28 cellular contexts compared by ENCODE assay signal in the genomic region with DNA sequence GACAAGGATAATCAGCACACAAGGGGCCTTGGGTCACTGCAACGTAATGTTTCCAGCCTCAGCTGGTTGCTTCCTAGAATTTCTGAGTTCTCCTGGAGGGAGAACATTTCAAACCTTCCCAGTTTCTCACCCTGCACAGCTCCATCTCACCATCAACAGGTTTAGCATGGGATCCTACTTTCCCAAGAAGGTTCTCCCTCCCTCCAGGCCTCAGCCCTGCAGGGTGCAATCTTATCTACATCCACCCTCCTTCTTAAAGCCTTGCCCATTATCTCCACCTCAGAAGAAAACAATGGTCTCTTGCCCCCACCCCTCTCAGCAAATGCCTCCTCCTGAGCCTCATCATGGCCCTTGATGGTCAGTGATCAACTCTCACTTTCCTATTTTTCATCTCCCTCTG.
"Had no signal": no experiment of that assay in that cellular context is flagged by ENCODE, and none has a peak within 500 bp of the region (broad histone marks: within the 10 kb centered on the region; RNA-seq: fewer than 3 reads in every experiment).

No MANE protein-coding gene starts in this region.

- H3K4me3 ChIP-seq: ascending aorta, breast epithelium, coronary artery, dorsolateral prefrontal cortex, heart right ventricle, hepatocyte had no signal

- H3K9me3 Mint-ChIP-seq: activated CD4-positive, alpha-beta memory T cell treated with anti-CD3 and anti-CD28 coated beads for 36 hours; activated CD4-positive, alpha-beta T cell treated with anti-CD3 and anti-CD28 coated beads, Interleukin-2, amount 10 ng/mL, durations not matched to agents 24 days and 14 days; activated naive CD4-positive, alpha-beta T cell treated with anti-CD3 and anti-CD28 coated beads, Interleukin-2, amount 10 ng/mL, durations not matched to agents 7 days and 5 days; activated naive CD8-positive, alpha-beta T cell treated with anti-CD3 and anti-CD28 coated beads, Interleukin-2, amount 10 ng/mL, durations not matched to agents 7 days and 5 days; activated T-cell treated with anti-CD3 and anti-CD28 coated beads, Interleukin-2, amount 50 U/mL, for 24 hours; central memory CD8-positive, alpha-beta T cell; dendritic cell treated with granulocyte-macrophage colony-stimulating factor and Interleukin-4, amounts not matched to agents 40 ng/mL and 50 ng/mL, for 4 days had no signal

- H3K36me3 ChIP-seq: ascending aorta, breast epithelium, heart right ventricle had no signal

- H3K27me3 ChIP-seq: ascending aorta, breast epithelium, dorsolateral prefrontal cortex, heart right ventricle, hepatocyte had no signal

- H3K27ac ChIP-seq: ascending aorta, breast epithelium, coronary artery, heart right ventricle, hepatocyte had no signal

- H3K27ac Mint-ChIP-seq: activated CD4-positive, alpha-beta memory T cell treated with anti-CD3 and anti-CD28 coated beads for 36 hours; activated CD4-positive, alpha-beta T cell treated with anti-CD3 and anti-CD28 coated beads for 36 hours; activated CD4-positive, alpha-beta T cell treated with anti-CD3 and anti-CD28 coated beads, Interleukin-2, amount 10 ng/mL, durations not matched to agents 24 days and 14 days; activated CD8-positive, alpha-beta T cell treated with anti-CD3 and anti-CD28 coated beads, Interleukin-2, amount 10 ng/mL, durations not matched to agents 7 days and 5 days; activated naive CD4-positive, alpha-beta T cell treated with anti-CD3 and anti-CD28 coated beads, Interleukin-2, amount 10 ng/mL, durations not matched to agents 7 days and 5 days; activated naive CD4-positive, alpha-beta T cell treated with anti-CD3 and anti-CD28 coated beads, Interleukin-2, amount 50 U/mL, for 72 hours; activated naive CD8-positive, alpha-beta T cell treated with anti-CD3 and anti-CD28 coated beads, Interleukin-2, amount 10 ng/mL, durations not matched to agents 7 days and 5 days; activated T-cell treated with anti-CD3 and anti-CD28 coated beads, Interleukin-2, amount 50 U/mL, for 24 hours; activated T-cell treated with anti-CD3 and anti-CD28 coated beads, Interleukin-2, amount 50 U/mL, for 72 hours; dendritic cell treated with granulocyte-macrophage colony-stimulating factor and Interleukin-4, amounts not matched to agents 40 ng/mL and 50 ng/mL, for 4 days had no signal

- H3K9me3 ChIP-seq: ascending aorta, breast epithelium, heart right ventricle had no signal

- H3K4me1 Mint-ChIP-seq: activated CD4-positive, alpha-beta T cell treated with anti-CD3 and anti-CD28 coated beads for 36 hours; activated CD4-positive, alpha-beta T cell treated with anti-CD3 and anti-CD28 coated beads, Interleukin-2, amount 10 ng/mL, durations not matched to agents 24 days and 14 days; activated naive CD4-positive, alpha-beta T cell treated with anti-CD3 and anti-CD28 coated beads, Interleukin-2, amount 10 ng/mL, durations not matched to agents 7 days and 5 days; activated naive CD8-positive, alpha-beta T cell treated with anti-CD3 and anti-CD28 coated beads, Interleukin-2, amount 10 ng/mL, durations not matched to agents 7 days and 5 days; central memory CD8-positive, alpha-beta T cell had no signal

- ATAC-seq: activated CD4-positive, alpha-beta T cell treated with anti-CD3 and anti-CD28 coated beads for 36 hours; activated CD8-positive, alpha-beta T cell treated with anti-CD3 and anti-CD28 coated beads, Interleukin-2, amount 10 ng/mL, durations not matched to agents 7 days and 5 days; activated naive CD4-positive, alpha-beta T cell treated with anti-CD3 and anti-CD28 coated beads, Interleukin-2, amount 50 U/mL, for 72 hours; activated T-cell treated with anti-CD3 and anti-CD28 coated beads, Interleukin-2, amount 50 U/mL, for 72 hours; esophagus mucosa; heart right ventricle had no signal

- H3K27me3 Mint-ChIP-seq: activated CD4-positive, alpha-beta memory T cell treated with anti-CD3 and anti-CD28 coated beads for 36 hours; activated naive CD4-positive, alpha-beta T cell treated with anti-CD3 and anti-CD28 coated beads, Interleukin-2, amount 10 ng/mL, durations not matched to agents 7 days and 5 days; activated naive CD8-positive, alpha-beta T cell treated with anti-CD3 and anti-CD28 coated beads, Interleukin-2, amount 10 ng/mL, durations not matched to agents 7 days and 5 days; brain; central memory CD8-positive, alpha-beta T cell had no signal

- H3K36me3 Mint-ChIP-seq: activated naive CD4-positive, alpha-beta T cell treated with anti-CD3 and anti-CD28 coated beads, Interleukin-2, amount 10 ng/mL, durations not matched to agents 7 days and 5 days; activated naive CD4-positive, alpha-beta T cell treated with anti-CD3 and anti-CD28 coated beads, Interleukin-2, amount 50 U/mL, for 72 hours; activated naive CD8-positive, alpha-beta T cell treated with anti-CD3 and anti-CD28 coated beads, Interleukin-2, amount 10 ng/mL, durations not matched to agents 7 days and 5 days had no signal

- H3K4me3 Mint-ChIP-seq: activated CD4-positive, alpha-beta memory T cell treated with anti-CD3 and anti-CD28 coated beads for 36 hours; activated CD4-positive, alpha-beta T cell treated with anti-CD3 and anti-CD28 coated beads for 36 hours; activated CD4-positive, alpha-beta T cell treated with anti-CD3 and anti-CD28 coated beads, Interleukin-2, amount 10 ng/mL, durations not matched to agents 24 days and 14 days; activated CD8-positive, alpha-beta T cell treated with anti-CD3 and anti-CD28 coated beads, Interleukin-2, amount 10 ng/mL, durations not matched to agents 7 days and 5 days; activated naive CD4-positive, alpha-beta T cell treated with anti-CD3 and anti-CD28 coated beads, Interleukin-2, amount 10 ng/mL, durations not matched to agents 7 days and 5 days; activated naive CD8-positive, alpha-beta T cell treated with anti-CD3 and anti-CD28 coated beads, Interleukin-2, amount 10 ng/mL, durations not matched to agents 7 days and 5 days; activated T-cell treated with anti-CD3 and anti-CD28 coated beads, Interleukin-2, amount 50 U/mL, for 24 hours; activated T-cell treated with anti-CD3 and anti-CD28 coated beads, Interleukin-2, amount 50 U/mL, for 72 hours; brain; central memory CD8-positive, alpha-beta T cell; dendritic cell treated with granulocyte-macrophage colony-stimulating factor and Interleukin-4, amounts not matched to agents 40 ng/mL and 50 ng/mL, for 4 days had no signal

- H3K4me2 ChIP-seq: hepatocyte had no signal

- DNase-seq: activated CD4-positive, alpha-beta memory T cell treated with anti-CD3 and anti-CD28 coated beads for 36 hours; activated CD4-positive, alpha-beta T cell treated with anti-CD3 and anti-CD28 coated beads for 36 hours; activated CD4-positive, alpha-beta T cell treated with anti-CD3 and anti-CD28 coated beads, Interleukin-2, amount 10 ng/mL, durations not matched to agents 24 days and 14 days; activated CD4-positive, CD25-positive, alpha-beta regulatory T cell; activated CD4-positive, CD25-positive, alpha-beta regulatory T cell treated with anti-CD3 and anti-CD28 coated beads, Interleukin-2, amount 50 U/mL, for 72 hours; activated CD8-positive, alpha-beta memory T cell treated with anti-CD3 and anti-CD28 coated beads, Interleukin-2, amount 50 U/mL, for 48 hours; activated CD8-positive, alpha-beta T cell treated with anti-CD3 and anti-CD28 coated beads, Interleukin-2, amount 10 ng/mL, durations not matched to agents 7 days and 5 days; activated gamma-delta T cell; activated naive CD4-positive, alpha-beta T cell; activated naive CD4-positive, alpha-beta T cell treated with anti-CD3 and anti-CD28 coated beads, Interleukin-2, amount 10 ng/mL, durations not matched to agents 7 days and 5 days; activated naive CD8-positive, alpha-beta T cell treated with anti-CD3 and anti-CD28 coated beads, Interleukin-2, amount 10 ng/mL, durations not matched to agents 7 days and 5 days; activated T-cell treated with anti-CD3 and anti-CD28 coated beads for 4 hours; activated T-cell treated with anti-CD3 and anti-CD28 coated beads, Interleukin-2, amount 50 U/mL, for 24 hours; activated T-cell treated with anti-CD3 and anti-CD28 coated beads, Interleukin-2, amount 50 U/mL, for 72 hours; dorsolateral prefrontal cortex; effector memory CD4-positive, alpha-beta T cell; foreskin fibroblast; heart right ventricle; T-helper 2 cell had no signal

- H3K4me1 ChIP-seq: ascending aorta, breast epithelium, heart right ventricle had no signal
